9 cellular contexts compared by ENCODE assay signal in the genomic region with DNA sequence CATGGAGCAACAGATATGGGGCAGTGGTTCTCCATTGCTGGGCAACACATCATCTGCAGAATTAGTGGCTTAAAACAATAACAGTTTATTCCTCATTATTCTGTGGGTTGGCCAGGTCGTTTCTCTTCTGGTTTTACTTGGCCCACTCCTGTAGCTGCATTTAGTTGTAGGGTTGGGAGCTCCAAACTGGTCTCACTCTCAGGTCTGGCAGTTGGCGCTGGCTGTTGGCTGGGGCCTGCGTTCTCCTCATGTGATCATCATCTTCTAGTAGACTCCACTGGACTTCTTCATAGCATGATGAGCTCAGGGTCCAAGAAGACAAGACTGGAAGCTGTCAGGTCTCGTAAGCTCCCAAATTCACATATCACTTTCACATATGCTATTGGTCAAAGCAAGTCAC.
"Had no signal": no experiment of that assay in that cellular context is flagged by ENCODE, and none has a peak within 500 bp of the region (broad histone marks: within the 10 kb centered on the region; RNA-seq: fewer than 3 reads in every experiment).

No MANE protein-coding gene starts in this region.

- H3K4me1 ChIP-seq: HAP-1 had no signal

- FAIRE-seq: HepG2 had no signal

- H3K4me3 ChIP-seq: GM23248, HAP-1 had no signal

- H3K9me3 ChIP-seq: HAP-1 had no signal

- H3K27ac ChIP-seq: GM23248, HL-60 had no signal

- H3K36me3 ChIP-seq: HAP-1 had no signal

- H2AFZ ChIP-seq: GM23248 had no signal

- H3K9ac ChIP-seq: GM23248 had no signal

- ATAC-seq: HCT116, HepG2 had no signal

- DNase-seq: GM23248, GOT3, H7, HFFc6, KBM-7 had no signal
